In the genomic region with DNA sequence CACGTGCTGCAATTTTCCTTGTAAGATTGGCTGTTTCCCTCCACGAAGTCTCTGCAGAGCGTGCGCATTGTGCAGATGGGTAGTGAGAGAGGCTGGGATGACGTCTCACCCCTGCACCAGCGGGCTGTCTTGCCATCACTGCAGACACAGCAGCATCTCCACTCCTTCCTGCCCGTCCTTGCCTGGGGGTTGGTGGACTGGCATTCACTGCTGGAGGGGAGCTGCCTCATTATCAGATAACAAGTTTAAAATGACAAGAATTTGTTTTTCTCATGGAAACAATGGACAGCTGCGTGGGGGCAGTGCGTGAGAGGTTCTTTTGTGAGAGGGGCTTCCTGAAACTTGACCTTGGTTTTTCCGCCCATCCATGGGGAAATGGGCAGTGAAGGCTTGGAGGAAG, we compare ENCODE assay signal across 2 cellular contexts.
TF ChIP-seq lines count a peak whose summit lies in the region.

No MANE protein-coding gene starts in this region.

TF ChIP-seq in SK-N-SH, 30 proteins besides CTCF, POLR2A, EP300 and RAD21:
- TF ChIP-seq, protein P1, sequence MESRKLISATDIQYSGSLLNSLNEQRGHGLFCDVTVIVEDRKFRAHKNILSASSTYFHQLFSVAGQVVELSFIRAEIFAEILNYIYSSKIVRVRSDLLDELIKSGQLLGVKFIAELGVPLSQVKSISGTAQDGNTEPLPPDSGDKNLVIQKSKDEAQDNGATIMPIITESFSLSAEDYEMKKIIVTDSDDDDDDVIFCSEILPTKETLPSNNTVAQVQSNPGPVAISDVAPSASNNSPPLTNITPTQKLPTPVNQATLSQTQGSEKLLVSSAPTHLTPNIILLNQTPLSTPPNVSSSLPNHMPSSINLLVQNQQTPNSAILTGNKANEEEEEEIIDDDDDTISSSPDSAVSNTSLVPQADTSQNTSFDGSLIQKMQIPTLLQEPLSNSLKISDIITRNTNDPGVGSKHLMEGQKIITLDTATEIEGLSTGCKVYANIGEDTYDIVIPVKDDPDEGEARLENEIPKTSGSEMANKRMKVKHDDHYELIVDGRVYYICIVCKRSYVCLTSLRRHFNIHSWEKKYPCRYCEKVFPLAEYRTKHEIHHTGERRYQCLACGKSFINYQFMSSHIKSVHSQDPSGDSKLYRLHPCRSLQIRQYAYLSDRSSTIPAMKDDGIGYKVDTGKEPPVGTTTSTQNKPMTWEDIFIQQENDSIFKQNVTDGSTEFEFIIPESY (IDR thresholded peaks at IDR 0.05; ENCODE audit: borderline replicate concordance, low read depth) = no peak
- TF ChIP-seq, protein P2, sequence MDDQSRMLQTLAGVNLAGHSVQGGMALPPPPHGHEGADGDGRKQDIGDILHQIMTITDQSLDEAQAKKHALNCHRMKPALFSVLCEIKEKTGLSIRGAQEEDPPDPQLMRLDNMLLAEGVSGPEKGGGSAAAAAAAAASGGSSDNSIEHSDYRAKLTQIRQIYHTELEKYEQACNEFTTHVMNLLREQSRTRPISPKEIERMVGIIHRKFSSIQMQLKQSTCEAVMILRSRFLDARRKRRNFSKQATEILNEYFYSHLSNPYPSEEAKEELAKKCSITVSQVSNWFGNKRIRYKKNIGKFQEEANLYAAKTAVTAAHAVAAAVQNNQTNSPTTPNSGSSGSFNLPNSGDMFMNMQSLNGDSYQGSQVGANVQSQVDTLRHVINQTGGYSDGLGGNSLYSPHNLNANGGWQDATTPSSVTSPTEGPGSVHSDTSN (IDR thresholded peaks at IDR 0.05) = no peak
- TF ChIP-seq RCOR1 (IDR thresholded peaks at IDR 0.05; ENCODE audit: low read length) (peak; percentile 31; the same call in 1 of the 2 replicates), TEAD4 (IDR thresholded peaks at IDR 0.05; ENCODE audit: borderline replicate concordance, insufficient read depth) (no peak), FOXJ3 (CRISPR knock-in tag; IDR thresholded peaks at IDR 0.05) (peak; percentile 64; the same call in 1 of the 2 replicates), FOSL2 (IDR thresholded peaks at IDR 0.05; ENCODE audit: borderline replicate concordance, low read depth) (no peak), GATA2 (CRISPR knock-in tag; IDR thresholded peaks at IDR 0.05) (peak; percentile 48; the same call in 1 of the 2 replicates), MXI1 (IDR thresholded peaks at IDR 0.05; ENCODE audit: low read depth, low read length) (no peak), TAF1 (IDR thresholded peaks at IDR 0.05; ENCODE audit: borderline replicate concordance, low read depth, low read length) (no peak), NRF1 (IDR thresholded peaks at IDR 0.05; ENCODE audit: low read depth, low read length) (no peak)
- TF ChIP-seq, protein P3, sequence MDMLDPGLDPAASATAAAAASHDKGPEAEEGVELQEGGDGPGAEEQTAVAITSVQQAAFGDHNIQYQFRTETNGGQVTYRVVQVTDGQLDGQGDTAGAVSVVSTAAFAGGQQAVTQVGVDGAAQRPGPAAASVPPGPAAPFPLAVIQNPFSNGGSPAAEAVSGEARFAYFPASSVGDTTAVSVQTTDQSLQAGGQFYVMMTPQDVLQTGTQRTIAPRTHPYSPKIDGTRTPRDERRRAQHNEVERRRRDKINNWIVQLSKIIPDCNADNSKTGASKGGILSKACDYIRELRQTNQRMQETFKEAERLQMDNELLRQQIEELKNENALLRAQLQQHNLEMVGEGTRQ (IDR thresholded peaks at IDR 0.05; ENCODE audit: borderline replicate concordance, low read depth, low read length) = no peak
- TF ChIP-seq, protein P4, sequence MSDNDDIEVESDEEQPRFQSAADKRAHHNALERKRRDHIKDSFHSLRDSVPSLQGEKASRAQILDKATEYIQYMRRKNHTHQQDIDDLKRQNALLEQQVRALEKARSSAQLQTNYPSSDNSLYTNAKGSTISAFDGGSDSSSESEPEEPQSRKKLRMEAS (IDR thresholded peaks at IDR 0.05; ENCODE audit: low read depth) = no peak
- TF ChIP-seq, protein P5, sequence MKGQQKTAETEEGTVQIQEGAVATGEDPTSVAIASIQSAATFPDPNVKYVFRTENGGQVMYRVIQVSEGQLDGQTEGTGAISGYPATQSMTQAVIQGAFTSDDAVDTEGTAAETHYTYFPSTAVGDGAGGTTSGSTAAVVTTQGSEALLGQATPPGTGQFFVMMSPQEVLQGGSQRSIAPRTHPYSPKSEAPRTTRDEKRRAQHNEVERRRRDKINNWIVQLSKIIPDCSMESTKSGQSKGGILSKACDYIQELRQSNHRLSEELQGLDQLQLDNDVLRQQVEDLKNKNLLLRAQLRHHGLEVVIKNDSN (IDR thresholded peaks at IDR 0.05; ENCODE audit: borderline replicate concordance, low read depth) = no peak
TF ChIP-seq in SK-N-SH: peak in this region for 3.

TF ChIP-seq in SK-N-SH treated with all-trans-retinoic acid at 6 μM for 48 hours, 23 proteins besides CTCF, POLR2A, EP300 and RAD21:
- TF ChIP-seq ESRRG (CRISPR knock-in tag; IDR thresholded peaks at IDR 0.05) (no peak), TOX (CRISPR knock-in tag; IDR thresholded peaks at IDR 0.05; ENCODE audit: borderline replicate concordance) (no peak), OSR1 (CRISPR knock-in tag; IDR thresholded peaks at IDR 0.05) (no peak), ZNF8 (CRISPR knock-in tag; IDR thresholded peaks at IDR 0.05) (no peak), TCF4 (CRISPR knock-in tag; IDR thresholded peaks at IDR 0.05; ENCODE audit: borderline replicate concordance) (no peak), BACH2 (CRISPR knock-in tag; IDR thresholded peaks at IDR 0.05; ENCODE audit: borderline replicate concordance) (no peak), ISL1 (CRISPR knock-in tag; IDR thresholded peaks at IDR 0.05) (no peak), ZFP30 (CRISPR knock-in tag; IDR thresholded peaks at IDR 0.05) (no peak), PPARA (CRISPR knock-in tag; IDR thresholded peaks at IDR 0.05; ENCODE audit: borderline replicate concordance) (no peak), GLIS3 (CRISPR knock-in tag; IDR thresholded peaks at IDR 0.05) (no peak), CSDC2 (CRISPR knock-in tag; IDR thresholded peaks at IDR 0.05) (no peak), ZC3H10 (CRISPR knock-in tag; IDR thresholded peaks at IDR 0.05) (no peak), ARNTL (CRISPR knock-in tag; IDR thresholded peaks at IDR 0.05; ENCODE audit: borderline replicate concordance, low read depth) (no peak), SNAI2 (CRISPR knock-in tag; IDR thresholded peaks at IDR 0.05) (no peak)
- TF ChIP-seq, protein P6, sequence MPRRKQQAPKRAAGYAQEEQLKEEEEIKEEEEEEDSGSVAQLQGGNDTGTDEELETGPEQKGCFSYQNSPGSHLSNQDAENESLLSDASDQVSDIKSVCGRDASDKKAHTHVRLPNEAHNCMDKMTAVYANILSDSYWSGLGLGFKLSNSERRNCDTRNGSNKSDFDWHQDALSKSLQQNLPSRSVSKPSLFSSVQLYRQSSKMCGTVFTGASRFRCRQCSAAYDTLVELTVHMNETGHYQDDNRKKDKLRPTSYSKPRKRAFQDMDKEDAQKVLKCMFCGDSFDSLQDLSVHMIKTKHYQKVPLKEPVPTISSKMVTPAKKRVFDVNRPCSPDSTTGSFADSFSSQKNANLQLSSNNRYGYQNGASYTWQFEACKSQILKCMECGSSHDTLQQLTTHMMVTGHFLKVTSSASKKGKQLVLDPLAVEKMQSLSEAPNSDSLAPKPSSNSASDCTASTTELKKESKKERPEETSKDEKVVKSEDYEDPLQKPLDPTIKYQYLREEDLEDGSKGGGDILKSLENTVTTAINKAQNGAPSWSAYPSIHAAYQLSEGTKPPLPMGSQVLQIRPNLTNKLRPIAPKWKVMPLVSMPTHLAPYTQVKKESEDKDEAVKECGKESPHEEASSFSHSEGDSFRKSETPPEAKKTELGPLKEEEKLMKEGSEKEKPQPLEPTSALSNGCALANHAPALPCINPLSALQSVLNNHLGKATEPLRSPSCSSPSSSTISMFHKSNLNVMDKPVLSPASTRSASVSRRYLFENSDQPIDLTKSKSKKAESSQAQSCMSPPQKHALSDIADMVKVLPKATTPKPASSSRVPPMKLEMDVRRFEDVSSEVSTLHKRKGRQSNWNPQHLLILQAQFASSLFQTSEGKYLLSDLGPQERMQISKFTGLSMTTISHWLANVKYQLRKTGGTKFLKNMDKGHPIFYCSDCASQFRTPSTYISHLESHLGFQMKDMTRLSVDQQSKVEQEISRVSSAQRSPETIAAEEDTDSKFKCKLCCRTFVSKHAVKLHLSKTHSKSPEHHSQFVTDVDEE (CRISPR knock-in tag; IDR thresholded peaks at IDR 0.05) = no peak
- TF ChIP-seq, protein P7, sequence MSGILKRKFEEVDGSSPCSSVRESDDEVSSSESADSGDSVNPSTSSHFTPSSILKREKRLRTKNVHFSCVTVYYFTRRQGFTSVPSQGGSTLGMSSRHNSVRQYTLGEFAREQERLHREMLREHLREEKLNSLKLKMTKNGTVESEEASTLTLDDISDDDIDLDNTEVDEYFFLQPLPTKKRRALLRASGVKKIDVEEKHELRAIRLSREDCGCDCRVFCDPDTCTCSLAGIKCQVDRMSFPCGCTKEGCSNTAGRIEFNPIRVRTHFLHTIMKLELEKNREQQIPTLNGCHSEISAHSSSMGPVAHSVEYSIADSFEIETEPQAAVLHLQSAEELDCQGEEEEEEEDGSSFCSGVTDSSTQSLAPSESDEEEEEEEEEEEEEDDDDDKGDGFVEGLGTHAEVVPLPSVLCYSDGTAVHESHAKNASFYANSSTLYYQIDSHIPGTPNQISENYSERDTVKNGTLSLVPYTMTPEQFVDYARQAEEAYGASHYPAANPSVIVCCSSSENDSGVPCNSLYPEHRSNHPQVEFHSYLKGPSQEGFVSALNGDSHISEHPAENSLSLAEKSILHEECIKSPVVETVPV (CRISPR knock-in tag; IDR thresholded peaks at IDR 0.05) = no peak
- TF ChIP-seq, protein P8, sequence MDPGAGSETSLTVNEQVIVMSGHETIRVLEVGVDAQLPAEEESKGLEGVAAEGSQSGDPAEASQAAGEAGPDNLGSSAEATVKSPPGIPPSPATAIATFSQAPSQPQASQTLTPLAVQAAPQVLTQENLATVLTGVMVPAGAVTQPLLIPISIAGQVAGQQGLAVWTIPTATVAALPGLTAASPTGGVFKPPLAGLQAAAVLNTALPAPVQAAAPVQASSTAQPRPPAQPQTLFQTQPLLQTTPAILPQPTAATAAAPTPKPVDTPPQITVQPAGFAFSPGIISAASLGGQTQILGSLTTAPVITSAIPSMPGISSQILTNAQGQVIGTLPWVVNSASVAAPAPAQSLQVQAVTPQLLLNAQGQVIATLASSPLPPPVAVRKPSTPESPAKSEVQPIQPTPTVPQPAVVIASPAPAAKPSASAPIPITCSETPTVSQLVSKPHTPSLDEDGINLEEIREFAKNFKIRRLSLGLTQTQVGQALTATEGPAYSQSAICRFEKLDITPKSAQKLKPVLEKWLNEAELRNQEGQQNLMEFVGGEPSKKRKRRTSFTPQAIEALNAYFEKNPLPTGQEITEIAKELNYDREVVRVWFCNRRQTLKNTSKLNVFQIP (CRISPR knock-in tag; IDR thresholded peaks at IDR 0.05; ENCODE audit: borderline replicate concordance, low read depth) = no peak
- TF ChIP-seq, protein P9, sequence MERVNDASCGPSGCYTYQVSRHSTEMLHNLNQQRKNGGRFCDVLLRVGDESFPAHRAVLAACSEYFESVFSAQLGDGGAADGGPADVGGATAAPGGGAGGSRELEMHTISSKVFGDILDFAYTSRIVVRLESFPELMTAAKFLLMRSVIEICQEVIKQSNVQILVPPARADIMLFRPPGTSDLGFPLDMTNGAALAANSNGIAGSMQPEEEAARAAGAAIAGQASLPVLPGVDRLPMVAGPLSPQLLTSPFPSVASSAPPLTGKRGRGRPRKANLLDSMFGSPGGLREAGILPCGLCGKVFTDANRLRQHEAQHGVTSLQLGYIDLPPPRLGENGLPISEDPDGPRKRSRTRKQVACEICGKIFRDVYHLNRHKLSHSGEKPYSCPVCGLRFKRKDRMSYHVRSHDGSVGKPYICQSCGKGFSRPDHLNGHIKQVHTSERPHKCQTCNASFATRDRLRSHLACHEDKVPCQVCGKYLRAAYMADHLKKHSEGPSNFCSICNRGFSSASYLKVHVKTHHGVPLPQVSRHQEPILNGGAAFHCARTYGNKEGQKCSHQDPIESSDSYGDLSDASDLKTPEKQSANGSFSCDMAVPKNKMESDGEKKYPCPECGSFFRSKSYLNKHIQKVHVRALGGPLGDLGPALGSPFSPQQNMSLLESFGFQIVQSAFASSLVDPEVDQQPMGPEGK (CRISPR knock-in tag; IDR thresholded peaks at IDR 0.05; ENCODE audit: borderline replicate concordance) = no peak
